3 cellular contexts compared by ENCODE assay signal in genomic region chr13:72400859-72401258, GRCh38.
"Had no signal": no experiment of that assay in that cellular context is flagged by ENCODE, and none has a peak within 500 bp of the region (broad histone marks: within the 10 kb centered on the region; RNA-seq: fewer than 3 reads in every experiment).

No MANE protein-coding gene starts in this region.

- H3K4me3 ChIP-seq: GM12878 had no signal

- ATAC-seq: GM12878 had no signal

- DNase-seq: GDM1, GF-D8 had no signal
